In genomic region chr3:49134471-49135265, GRCh38 we compare ENCODE assay signal across 13 cellular contexts. TPM values are rescaled to one million over a fixed set of nuclear protein-coding genes. Genes with fewer than 3 reads are reported as not detected.
DNase-seq lines count a peak whose midpoint lies in the region; ATAC-seq and TF ChIP-seq lines count a peak whose summit lies in the region.
"Had no signal": no experiment of that assay in that cellular context is flagged by ENCODE, and none has a peak within 500 bp of the region (broad histone marks: within the 10 kb centered on the region; RNA-seq: fewer than 3 reads in every experiment).

No MANE protein-coding gene starts in this region.

- H3K9me2 ChIP-seq in OCI-LY1 (ENCODE audit: low read depth, low read length), result no peaks in the 10 kb centered on the region

- in situ Hi-C loops in Caki2 (cut with HindIII; ENCODE audit: low pct_unique_long_range_greater_than_20kb, low sequenced_read_pairs), result no loop called here

- no peaks in the 10 kb centered on the region for H3K79me2 ChIP-seq in OCI-LY1 (ENCODE audit: insufficient read depth, low read length)

- H3K4me2 ChIP-seq in OCI-LY1 (ENCODE audit: low read length), result no peak overlapping the region

- ATAC-seq in GM19463 (IDR thresholded peaks at IDR 0.05; ENCODE audit: unreplicated experiment) (no peak), HG03378 (IDR thresholded peaks at IDR 0.05; ENCODE audit: unreplicated experiment) (no peak), GM19324 (IDR thresholded peaks at IDR 0.05; ENCODE audit: low FRiP score, unreplicated experiment) (no peak)

- no peak overlapping the region for H3K27ac Mint-ChIP-seq in neural crest cell (ENCODE audit: unreplicated experiment)

- no peaks in the 10 kb centered on the region for H3F3A ChIP-seq in OCI-LY1 (ENCODE audit: insufficient read depth, low read length)

- no peak overlapping the region for H2AFZ ChIP-seq in OCI-LY1 (ENCODE audit: low read length)

- H3K27ac ChIP-seq in OCI-LY1 (ENCODE audit: low read depth, low read length, poor library complexity, severe bottlenecking), result no peak overlapping the region
- H3K27ac ChIP-seq: BLaER1 had no signal

- peaks cover 35% of the 10 kb centered on the region for H3K4me1 Mint-ChIP-seq in neural crest cell

- H3K9me3 ChIP-seq in OCI-LY1 (ENCODE audit: low read length), result no peaks in the 10 kb centered on the region
- H3K9me3 ChIP-seq: BLaER1 had no signal

- H3K4me3 Mint-ChIP-seq in neural crest cell, result peak overlapping the region; percentile 92

- H3K27me3 ChIP-seq in OCI-LY1 (ENCODE audit: insufficient read depth, low read length), result peaks cover 4% of the 10 kb centered on the region; the same call in 1 of the 2 replicates
- H3K27me3 ChIP-seq: BLaER1 had no signal

- no peaks in the 10 kb centered on the region for H3K36me3 Mint-ChIP-seq in neural crest cell (ENCODE audit: low read depth)
- H3K36me3 Mint-ChIP-seq: naive B cell had no signal

- H4K20me1 ChIP-seq in OCI-LY1 (ENCODE audit: insufficient read depth, low read length), result no peaks in the 10 kb centered on the region
- H4K20me1 ChIP-seq: BLaER1 had no signal

- no peak overlapping the region for H3K9ac ChIP-seq in OCI-LY1 (ENCODE audit: low read length)
- H3K9ac ChIP-seq: BLaER1 had no signal

- H3K4me1 ChIP-seq in OCI-LY1 (ENCODE audit: insufficient read depth, low read length, severe bottlenecking), result no peaks in the 10 kb centered on the region

- TF ChIP-seq CTCF in OCI-LY1 (IDR thresholded peaks at IDR 0.05; ENCODE audit: low read length), result peak; percentile 28; the same call in 1 of the 2 replicates
- TF ChIP-seq CTCF in epithelial cell of proximal tubule (conservative IDR thresholded peaks at IDR 0.05; ENCODE audit: low read depth, low read length), result peak; percentile 13
- no peak for TF ChIP-seq CTCF in neural crest cell (conservative IDR thresholded peaks at IDR 0.05)

- H3K9me3 Mint-ChIP-seq in neural crest cell, result no peaks in the 10 kb centered on the region
- H3K9me3 Mint-ChIP-seq: naive B cell had no signal

- H3K4me3 ChIP-seq in OCI-LY1 (ENCODE audit: low read depth, low read length, poor library complexity, severe bottlenecking) (no peak overlapping the region), epithelial cell of proximal tubule (ENCODE audit: low read depth, low read length) (no peak overlapping the region)
- H3K4me3 ChIP-seq: BLaER1 had no signal

- H3K27me3 Mint-ChIP-seq in neural crest cell (ENCODE audit: low read depth), result no peaks in the 10 kb centered on the region

- DNase-seq in Caki2 (ENCODE audit: low read depth) (peak; percentile 9), epithelial cell of proximal tubule (ENCODE audit: low read depth) (no peak), neural crest cell (ENCODE audit: low read depth, low spot score) (no peak)
- DNase-seq in activated effector memory CD4-positive, alpha-beta T cell treated with Interleukin-2 at 50 U/mL for 16 hours, result no peak
- DNase-seq: activated CD8-positive, alpha-beta memory T cell treated with anti-CD3 and anti-CD28 coated beads, Interleukin-2, amount 50 U/mL, for 48 hours; amygdala; naive B cell; NCI-H1436 treated with DMSO at 0.1 percent for 48 hours had no signal

- no peaks in the 10 kb centered on the region for H3K36me3 ChIP-seq in OCI-LY1 (ENCODE audit: insufficient read depth, low read length)
- H3K36me3 ChIP-seq: BLaER1 had no signal

RNA-seq across cellular contexts. Expression of gene LAMB2, which starts 1.8 kb away (rescaled TPM):
- total RNA-seq in Caki2 (2014; rRNA removed; shearing (Covaris generic); ENCODE audit: low replicate concordance), result 98.6 and 112 TPM in 2 replicates
- 116 and 232 TPM in 2 replicates for total RNA-seq in epithelial cell of proximal tubule
- total RNA-seq in neural crest cell, result 108 and 120 TPM in 2 replicates

RNA-seq across cellular contexts. Expression of gene USP19, which starts 14.0 kb away (rescaled TPM):
- total RNA-seq in Caki2 (2014; rRNA removed; shearing (Covaris generic); ENCODE audit: low replicate concordance), result 37.0 and 42.1 TPM in 2 replicates
- total RNA-seq in epithelial cell of proximal tubule, result 34.7 and 35.9 TPM in 2 replicates
- 71.8 and 72.6 TPM in 2 replicates for total RNA-seq in neural crest cell

RNA-seq across cellular contexts. Expression of gene QARS1, which starts 30.1 kb away (rescaled TPM):
- total RNA-seq in Caki2 (2014; rRNA removed; shearing (Covaris generic); ENCODE audit: low replicate concordance), result 241 and 326 TPM in 2 replicates
- total RNA-seq in epithelial cell of proximal tubule (299 and 306 TPM in 2 replicates), neural crest cell (348 and 382 TPM in 2 replicates)

RNA-seq across cellular contexts. Expression of gene CCDC71, which starts 31.5 kb away (rescaled TPM):
- 22.9 and 31.2 TPM in 2 replicates for total RNA-seq in Caki2 (2014; rRNA removed; shearing (Covaris generic); ENCODE audit: low replicate concordance)
- total RNA-seq in epithelial cell of proximal tubule (33.4 and 44.4 TPM in 2 replicates), neural crest cell (26.0 and 29.4 TPM in 2 replicates)

RNA-seq across cellular contexts. Expression of gene KLHDC8B, which starts 36.7 kb away (rescaled TPM):
- total RNA-seq in Caki2 (2014; rRNA removed; shearing (Covaris generic); ENCODE audit: low replicate concordance), result 14.8 and 26.2 TPM in 2 replicates
- total RNA-seq in epithelial cell of proximal tubule, result 8.0 and 16.5 TPM in 2 replicates
- total RNA-seq in neural crest cell, result 44.9 and 45.2 TPM in 2 replicates
